19 cellular contexts compared by ENCODE assay signal in the genomic region with DNA sequence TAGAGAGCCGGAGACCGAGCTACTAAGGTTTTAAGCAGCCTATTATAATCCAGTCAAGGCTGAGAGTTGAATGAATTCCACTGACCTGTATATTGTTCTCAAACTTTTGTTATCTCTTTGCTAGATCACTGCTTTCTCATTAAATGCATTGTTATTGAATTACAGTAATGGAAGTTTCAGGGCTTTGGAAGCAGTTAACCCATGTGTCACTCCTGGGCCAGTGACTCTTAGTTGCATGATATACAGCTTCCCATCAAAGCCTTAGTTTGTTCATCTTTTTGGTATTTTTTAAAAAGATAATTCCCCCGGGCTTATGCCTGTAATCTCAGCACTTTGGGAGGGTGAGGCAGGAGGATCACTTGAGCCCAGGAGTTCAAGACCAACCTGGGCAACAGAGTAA. TPM values are rescaled to one million over a fixed set of nuclear protein-coding genes. Genes with fewer than 3 reads are reported as not detected.
DNase-seq lines count a peak whose midpoint lies in the region; ATAC-seq, FAIRE-seq and TF ChIP-seq lines count a peak whose summit lies in the region.
"Had no signal": no experiment of that assay in that cellular context is flagged by ENCODE, and none has a peak within 500 bp of the region (broad histone marks: within the 10 kb centered on the region; RNA-seq: fewer than 3 reads in every experiment).

No MANE protein-coding gene starts in this region.

- H3K9me3 Mint-ChIP-seq in astrocyte (ENCODE audit: unreplicated experiment) (peaks cover 2% of the 10 kb centered on the region), nephron progenitor cell (peaks cover 17% of the 10 kb centered on the region)

- H4K20me1 ChIP-seq in astrocyte (ENCODE audit: insufficient read depth, low read length): no peaks in the 10 kb centered on the region

- H3K36me3 ChIP-seq in SJCRH30: no peaks in the 10 kb centered on the region
- no peaks in the 10 kb centered on the region for H3K36me3 ChIP-seq in astrocyte (ENCODE audit: insufficient read depth, low read length)

- H3K9ac ChIP-seq in astrocyte (ENCODE audit: low read length): no peak overlapping the region

- no peak for ATAC-seq in GM19023 (IDR thresholded peaks at IDR 0.05; ENCODE audit: unreplicated experiment)

- TF ChIP-seq CTCF in astrocyte (IDR thresholded peaks at IDR 0.05; ENCODE audit: insufficient read depth, low read depth, low read length): no peak
- TF ChIP-seq CTCF in nephron progenitor cell (IDR thresholded peaks at IDR 0.05): no peak

- peaks cover 6% of the 10 kb centered on the region for H3K27me3 Mint-ChIP-seq in astrocyte (ENCODE audit: low read depth, unreplicated experiment)
- H3K27me3 Mint-ChIP-seq in nephron progenitor cell (ENCODE audit: low read depth, poor library complexity): peaks cover 2% of the 10 kb centered on the region
- H3K27me3 Mint-ChIP-seq: IgD-negative memory B cell had no signal

- H3K27me3 ChIP-seq in SJCRH30 (no peaks in the 10 kb centered on the region), astrocyte (ENCODE audit: insufficient read depth, low read length) (no peaks in the 10 kb centered on the region)

- H3K27ac Mint-ChIP-seq in astrocyte (ENCODE audit: unreplicated experiment) (no peak overlapping the region), nephron progenitor cell (peak overlapping the region; percentile 30)
- H3K27ac Mint-ChIP-seq: CD8-positive, alpha-beta memory T cell; IgD-negative memory B cell had no signal

- no peak for FAIRE-seq in astrocyte (lab: Jason Lieb, UNC)

- H3K4me3 Mint-ChIP-seq in astrocyte (ENCODE audit: unreplicated experiment): no peak overlapping the region
- no peak overlapping the region for H3K4me3 Mint-ChIP-seq in nephron progenitor cell
- H3K4me3 Mint-ChIP-seq: CD8-positive, alpha-beta memory T cell; IgD-negative memory B cell had no signal

- H3K9me3 ChIP-seq in SJCRH30 (replicated peaks) (peaks cover 14% of the 10 kb centered on the region), astrocyte (ENCODE audit: insufficient read depth, low read depth, low read length) (no peaks in the 10 kb centered on the region)

- H3K4me1 ChIP-seq in SJCRH30: peaks cover 23% of the 10 kb centered on the region
- H3K4me1 ChIP-seq in astrocyte (ENCODE audit: insufficient read depth, low read length): no peaks in the 10 kb centered on the region

- H3K36me3 Mint-ChIP-seq in astrocyte (ENCODE audit: low read depth, unreplicated experiment): no peaks in the 10 kb centered on the region
- no peaks in the 10 kb centered on the region for H3K36me3 Mint-ChIP-seq in nephron progenitor cell (ENCODE audit: low read depth)
- H3K36me3 Mint-ChIP-seq: CD8-positive, alpha-beta memory T cell; IgD-negative memory B cell had no signal

- H2AFZ ChIP-seq in astrocyte (ENCODE audit: low read depth, low read length): no peak overlapping the region

- H3K79me2 ChIP-seq in astrocyte (ENCODE audit: insufficient read depth, low read length): no peaks in the 10 kb centered on the region

- H3K4me2 ChIP-seq in astrocyte (ENCODE audit: low read length): no peak overlapping the region

- H3K4me1 Mint-ChIP-seq in astrocyte (ENCODE audit: low read depth, unreplicated experiment) (peaks cover 21% of the 10 kb centered on the region), nephron progenitor cell (peaks cover 38% of the 10 kb centered on the region)
- H3K4me1 Mint-ChIP-seq: CD8-positive, alpha-beta memory T cell; IgD-negative memory B cell had no signal

- DNase-seq in ELR (ENCODE audit: low read depth) (peak; percentile 0), SJCRH30 (peak; percentile 43 to 77), astrocyte (ENCODE audit: low read depth) (peak; percentile 43), nephron progenitor cell (no peak), NCI-H524 (lab: John Stamatoyannopoulos, UW) (no peak), GOT3 (lab: John Stamatoyannopoulos, UW) (no peak), NCI-H2196 treated with DMSO at 0.1 percent for 48 hours (lab: John Stamatoyannopoulos, UW; ENCODE audit: unreplicated experiment) (no peak)
- DNase-seq: Calu3; CD8-positive, alpha-beta memory T cell; EL; NCI-H187; NCI-H2107; NCI-H2227 treated with DMSO at 0.1 percent for 48 hours; NCI-H510A treated with DMSO at 0.1 percent for 48 hours; NCI-H774; NK-92 treated with Interleukin-12 subunit alpha and Interleukin-12 subunit beta, amount 100 ng/mL, for 24 hours had no signal

- H3K27ac ChIP-seq in SJCRH30 (peak overlapping the region; percentile 69), astrocyte (ENCODE audit: low read depth, low read length) (no peak overlapping the region)
- H3K27ac ChIP-seq: C4-2B had no signal

- H3K4me3 ChIP-seq in SJCRH30 (no peak overlapping the region), astrocyte (ENCODE audit: insufficient read depth, low read depth, low read length) (no peak overlapping the region)

RNA-seq across cellular contexts. Expression of a gene that starts 55.4 kb away (rescaled TPM):
- 29.7 and 30.6 TPM in 2 replicates for total RNA-seq in SJCRH30 (2014; rRNA removed; shearing (Covaris generic))
- total RNA-seq in astrocyte: 31.8 and 43.5 TPM in 2 replicates

Comparison
In these comparisons a context has a peak if more than half of its experiments do, and no peak if none do; other contexts are left out.
1. DNase-seq: peak in ELR (single experiment), SJCRH30 (2 of 2) and astrocyte (single experiment); none in nephron progenitor cell (single experiment), NCI-H524 (0 of 2), GOT3 (single experiment) and NCI-H2196 treated with DMSO at 0.1 percent for 48 hours (single experiment).